11 cellular contexts compared by ENCODE assay signal in genomic region chr2:134683561-134684112, GRCh38. TPM values are rescaled to one million over a fixed set of nuclear protein-coding genes. Genes with fewer than 3 reads are reported as not detected.
DNase-seq lines count a peak whose midpoint lies in the region; ATAC-seq and TF ChIP-seq lines count a peak whose summit lies in the region.
"Had no signal": no experiment of that assay in that cellular context is flagged by ENCODE, and none has a peak within 500 bp of the region (broad histone marks: within the 10 kb centered on the region; RNA-seq: fewer than 3 reads in every experiment).

No MANE protein-coding gene starts in this region.

- no peak overlapping the region for H3K27ac ChIP-seq in tibial nerve
- H3K27ac ChIP-seq: BLaER1 treated with 17β-estradiol and CSF1 and Interleukin-3, amounts not matched to agents 10 nM and 100 nM had no signal

- ATAC-seq in activated naive CD4-positive, alpha-beta T cell treated with anti-CD3 and anti-CD28 coated beads, Interleukin-2, amount 50 U/mL, for 72 hours, result peak; percentile 74 to 94
- ATAC-seq in HG03159 (IDR thresholded peaks at IDR 0.05; ENCODE audit: unreplicated experiment), result peak; percentile 77
- ATAC-seq in activated T-cell treated with anti-CD3 and anti-CD28 coated beads, Interleukin-2, amount 50 U/mL, for 72 hours (replicated peaks in 1 of 2), result peak; percentile 90 to 94

- no peak overlapping the region for H3K4me3 Mint-ChIP-seq in activated naive CD4-positive, alpha-beta T cell treated with anti-CD3 and anti-CD28 coated beads, Interleukin-2, amount 10 ng/mL, durations not matched to agents 7 days and 5 days
- peak overlapping the region in 1 of 2 donors; percentile 19 for H3K4me3 Mint-ChIP-seq in activated T-cell treated with anti-CD3 and anti-CD28 coated beads, Interleukin-2, amount 50 U/mL, for 72 hours
- H3K4me3 Mint-ChIP-seq in stimulated activated naive CD8-positive, alpha-beta T cell treated with anti-CD3 and anti-CD28 coated beads, Interleukin-15, Interleukin-2, amounts not matched to agents 100 ng/mL and 50 ng/mL, for 24 hours, result no peak overlapping the region
- H3K4me3 Mint-ChIP-seq: brain had no signal

- no peak for TF ChIP-seq CTCF in tibial nerve (IDR thresholded peaks at IDR 0.05)

- H3K36me3 ChIP-seq in tibial nerve, result no peaks in the 10 kb centered on the region
- H3K36me3 ChIP-seq: BLaER1 treated with 17β-estradiol and CSF1 and Interleukin-3, amounts not matched to agents 10 nM and 100 nM had no signal

- peaks cover 38% of the 10 kb centered on the region for H3K4me1 Mint-ChIP-seq in activated naive CD4-positive, alpha-beta T cell treated with anti-CD3 and anti-CD28 coated beads, Interleukin-2, amount 10 ng/mL, durations not matched to agents 7 days and 5 days
- H3K4me1 Mint-ChIP-seq in activated T-cell treated with anti-CD3 and anti-CD28 coated beads, Interleukin-2, amount 50 U/mL, for 72 hours (ENCODE audit: low read depth), result peaks cover 49% of the 10 kb centered on the region
- peaks cover 26% of the 10 kb centered on the region for H3K4me1 Mint-ChIP-seq in stimulated activated naive CD8-positive, alpha-beta T cell treated with anti-CD3 and anti-CD28 coated beads, Interleukin-15, Interleukin-2, amounts not matched to agents 100 ng/mL and 50 ng/mL, for 24 hours (ENCODE audit: low read depth)

- WGBS in tibial nerve, 2 donors, result 81 to 83% methylated on average over 2 of the region's 2 CpGs

- CTCF ChIA-PET in activated naive CD4-positive, alpha-beta T cell treated with anti-CD3 and anti-CD28 coated beads, Interleukin-2, amount 10 ng/mL, durations not matched to agents 7 days and 5 days (lab: Charles Lee), result no interaction called here

- H3K4me3 ChIP-seq in tibial nerve, result no peak overlapping the region
- H3K4me3 ChIP-seq: BLaER1 treated with 17β-estradiol and CSF1 and Interleukin-3, amounts not matched to agents 10 nM and 100 nM had no signal

- H3K27ac Mint-ChIP-seq in activated naive CD4-positive, alpha-beta T cell treated with anti-CD3 and anti-CD28 coated beads, Interleukin-2, amount 50 U/mL, for 72 hours, result peak overlapping the region in 1 of 2 donors; percentile 72
- no peak overlapping the region for H3K27ac Mint-ChIP-seq in activated naive CD4-positive, alpha-beta T cell treated with anti-CD3 and anti-CD28 coated beads, Interleukin-2, amount 10 ng/mL, durations not matched to agents 7 days and 5 days
- peak overlapping the region; percentile 7 for H3K27ac Mint-ChIP-seq in activated T-cell treated with anti-CD3 and anti-CD28 coated beads, Interleukin-2, amount 50 U/mL, for 72 hours
- peak overlapping the region; percentile 46 for H3K27ac Mint-ChIP-seq in stimulated activated naive CD8-positive, alpha-beta T cell treated with anti-CD3 and anti-CD28 coated beads, Interleukin-15, Interleukin-2, amounts not matched to agents 100 ng/mL and 50 ng/mL, for 24 hours

- H3K9me3 Mint-ChIP-seq in activated naive CD4-positive, alpha-beta T cell treated with anti-CD3 and anti-CD28 coated beads, Interleukin-2, amount 50 U/mL, for 72 hours, result peaks cover 0 to 5% of the 10 kb centered on the region in 2 donors
- no peaks in the 10 kb centered on the region for H3K9me3 Mint-ChIP-seq in activated naive CD4-positive, alpha-beta T cell treated with anti-CD3 and anti-CD28 coated beads, Interleukin-2, amount 10 ng/mL, durations not matched to agents 7 days and 5 days
- H3K9me3 Mint-ChIP-seq in activated T-cell treated with anti-CD3 and anti-CD28 coated beads, Interleukin-2, amount 50 U/mL, for 72 hours, result no peaks in the 10 kb centered on the region
- no peaks in the 10 kb centered on the region for H3K9me3 Mint-ChIP-seq in stimulated activated naive CD8-positive, alpha-beta T cell treated with anti-CD3 and anti-CD28 coated beads, Interleukin-15, Interleukin-2, amounts not matched to agents 100 ng/mL and 50 ng/mL, for 24 hours

- no peaks in the 10 kb centered on the region for H3K27me3 ChIP-seq in tibial nerve
- H3K27me3 ChIP-seq: BLaER1 treated with 17β-estradiol and CSF1 and Interleukin-3, amounts not matched to agents 10 nM and 100 nM had no signal

- H3K4me1 ChIP-seq in tibial nerve, result no peaks in the 10 kb centered on the region

- TF ChIP-seq EP300 in tibial nerve (IDR thresholded peaks at IDR 0.05), result no peak

- no peak for DNase-seq in activated naive CD4-positive, alpha-beta T cell treated with anti-CD3 and anti-CD28 coated beads, Interleukin-2, amount 50 U/mL, for 72 hours (ENCODE audit: low spot score in 2 of 2)
- DNase-seq in activated naive CD4-positive, alpha-beta T cell treated with anti-CD3 and anti-CD28 coated beads, Interleukin-2, amount 10 ng/mL, durations not matched to agents 7 days and 5 days, result no peak
- DNase-seq in activated T-cell treated with anti-CD3 and anti-CD28 coated beads, Interleukin-2, amount 50 U/mL, for 72 hours, result peak; percentile 44 to 47
- DNase-seq in tibial nerve (ENCODE audit: low spot score in 2 of 2) (no peak), HuH-7.5 (ENCODE audit: low spot score) (no peak)
- no peak for DNase-seq in stimulated activated CD4-positive, alpha-beta T cell treated with anti-CD3 and anti-CD28 coated beads, Interleukin-2, amount 100 ng/mL, for 48 hours
- DNase-seq: NCI-H2171 had no signal

- peaks cover 0 to 6% (median 0%) of the 10 kb centered on the region in 4 donors for H3K9me3 ChIP-seq in tibial nerve
- H3K9me3 ChIP-seq: BLaER1 treated with 17β-estradiol and CSF1 and Interleukin-3, amounts not matched to agents 10 nM and 100 nM had no signal

- peaks cover 33% of the 10 kb centered on the region for H3K27me3 Mint-ChIP-seq in activated naive CD4-positive, alpha-beta T cell treated with anti-CD3 and anti-CD28 coated beads, Interleukin-2, amount 10 ng/mL, durations not matched to agents 7 days and 5 days
- H3K27me3 Mint-ChIP-seq in activated T-cell treated with anti-CD3 and anti-CD28 coated beads, Interleukin-2, amount 50 U/mL, for 72 hours (ENCODE audit: low read depth), result peaks cover 7% of the 10 kb centered on the region
- H3K27me3 Mint-ChIP-seq in stimulated activated naive CD8-positive, alpha-beta T cell treated with anti-CD3 and anti-CD28 coated beads, Interleukin-15, Interleukin-2, amounts not matched to agents 100 ng/mL and 50 ng/mL, for 24 hours, result no peaks in the 10 kb centered on the region

- no peaks in the 10 kb centered on the region for H3K36me3 Mint-ChIP-seq in activated naive CD4-positive, alpha-beta T cell treated with anti-CD3 and anti-CD28 coated beads, Interleukin-2, amount 50 U/mL, for 72 hours
- H3K36me3 Mint-ChIP-seq in activated naive CD4-positive, alpha-beta T cell treated with anti-CD3 and anti-CD28 coated beads, Interleukin-2, amount 10 ng/mL, durations not matched to agents 7 days and 5 days, result peaks cover 8% of the 10 kb centered on the region
- H3K36me3 Mint-ChIP-seq in activated T-cell treated with anti-CD3 and anti-CD28 coated beads, Interleukin-2, amount 50 U/mL, for 72 hours (ENCODE audit: insufficient read depth in 2 of 2), result no peaks in the 10 kb centered on the region
- H3K36me3 Mint-ChIP-seq in stimulated activated naive CD8-positive, alpha-beta T cell treated with anti-CD3 and anti-CD28 coated beads, Interleukin-15, Interleukin-2, amounts not matched to agents 100 ng/mL and 50 ng/mL, for 24 hours (ENCODE audit: low read depth), result no peaks in the 10 kb centered on the region
- H3K36me3 Mint-ChIP-seq: brain had no signal

- no peak for TF ChIP-seq POLR2A in tibial nerve (IDR thresholded peaks at IDR 0.05)

RNA-seq across cellular contexts. Expression of gene TMEM163, which starts 35.2 kb away (rescaled TPM):
- under 1 TPM in 1 of 2 donors, not detected in 1; 0.16 TPM for total RNA-seq in activated naive CD4-positive, alpha-beta T cell treated with anti-CD3 and anti-CD28 coated beads, Interleukin-2, amount 50 U/mL, for 72 hours
- under 1 TPM; 0.12 TPM for total RNA-seq in activated T-cell treated with anti-CD3 and anti-CD28 coated beads, Interleukin-2, amount 50 U/mL, for 72 hours
- not detected for total RNA-seq in tibial nerve

Comparison
In these comparisons a context has a peak if more than half of its experiments do, and no peak if none do; other contexts are left out.
1. DNase-seq: peak in activated T-cell treated with anti-CD3 and anti-CD28 coated beads, Interleukin-2, amount 50 U/mL, for 72 hours (2 of 2); none in activated naive CD4-positive, alpha-beta T cell treated with anti-CD3 and anti-CD28 coated beads, Interleukin-2, amount 50 U/mL, for 72 hours (0 of 2), activated naive CD4-positive, alpha-beta T cell treated with anti-CD3 and anti-CD28 coated beads, Interleukin-2, amount 10 ng/mL, durations not matched to agents 7 days and 5 days (single experiment), tibial nerve (0 of 2), HuH-7.5 (single experiment) and stimulated activated CD4-positive, alpha-beta T cell treated with anti-CD3 and anti-CD28 coated beads, Interleukin-2, amount 100 ng/mL, for 48 hours (0 of 2).
2. Peak in every context shown above with its lines, with median percentiles within 50 percentile points of each other: ATAC-seq.